Comparison of ENCODE assay signal across 8 cellular contexts in genomic region chr4:38562751-38563198, GRCh38.
DNase-seq lines count a peak whose midpoint lies in the region; ATAC-seq and TF ChIP-seq lines count a peak whose summit lies in the region.

No MANE protein-coding gene starts in this region.

- H3K27me3 ChIP-seq in heart right ventricle: no peaks in the 10 kb centered on the region

- WGBS in heart right ventricle, 2 donors: 26 to 39% methylated on average over 4 of the region's 4 CpGs

- H3K4me3 ChIP-seq in heart right ventricle: no peak overlapping the region

- no peaks in the 10 kb centered on the region for H3K9me3 ChIP-seq in heart right ventricle

- peaks cover 0 to 44% (median 27%) of the 10 kb centered on the region in 9 donors for H3K4me1 ChIP-seq in heart right ventricle

- DNase-seq in GM13977 (ENCODE audit: low spot score) (peak; percentile 25), SK-MEL-5 (ENCODE audit: low read depth, low spot score) (peak; percentile 7), heart right ventricle (peak; percentile 37 to 67), pulmonary artery endothelial cell (ENCODE audit: low read depth, low spot score) (peak; percentile 13)
- DNase-seq in stimulated activated naive CD8-positive, alpha-beta T cell treated with anti-CD3 and anti-CD28 coated beads, Interleukin-15, Interleukin-2, amounts not matched to agents 100 U/mL and 50 U/mL, for 24 hours: no peak

- peak; percentile 77 to 97 (median 88) for ATAC-seq in heart right ventricle
- ATAC-seq in stimulated activated naive CD8-positive, alpha-beta T cell treated with anti-CD3 and anti-CD28 coated beads, Interleukin-15, Interleukin-2, amounts not matched to agents 100 U/mL and 50 U/mL, for 24 hours: no peak
- no peak for ATAC-seq in GM18498 (IDR thresholded peaks at IDR 0.05; ENCODE audit: unreplicated experiment)
- ATAC-seq in HG02885 (IDR thresholded peaks at IDR 0.05; ENCODE audit: poor library complexity, unreplicated experiment): no peak
- ATAC-seq in GM18511 (IDR thresholded peaks at IDR 0.05; ENCODE audit: unreplicated experiment): no peak

- no peak for TF ChIP-seq CTCF in GM13977 (IDR thresholded peaks at IDR 0.05; ENCODE audit: extremely low read depth, insufficient read depth, missing control alignments)
- no peak for TF ChIP-seq CTCF in heart right ventricle (IDR thresholded peaks at IDR 0.05)

- peak overlapping the region in 8 of 10 donors; percentile 6 to 67 (median 46) for H3K27ac ChIP-seq in heart right ventricle

- in situ Hi-C loops in GM13977 (cut with MboI; ENCODE audit: low pct_unique_long_range_greater_than_20kb, low sequenced_read_pairs, unreplicated experiment) (no loop called here), SK-MEL-5 (cut with HindIII; ENCODE audit: low pct_unique_long_range_greater_than_20kb, low sequenced_read_pairs) (no loop called here)

- H3K36me3 ChIP-seq in heart right ventricle: no peaks in the 10 kb centered on the region

- intact Hi-C loops in heart right ventricle (cut with DNase I): loop anchor here in 1 of 10 donors (2.0 kb wide), 1 partner anchor 104 kb away; no protein-coding TSS in a partner anchor

Comparison
In these comparisons a context has a peak if more than half of its experiments do, and no peak if none do; other contexts are left out.
1. ATAC-seq: peak in heart right ventricle (8 of 8); none in stimulated activated naive CD8-positive, alpha-beta T cell treated with anti-CD3 and anti-CD28 coated beads, Interleukin-15, Interleukin-2, amounts not matched to agents 100 U/mL and 50 U/mL, for 24 hours (single experiment), GM18498 (single experiment), HG02885 (single experiment) and GM18511 (single experiment).